ENCODE assay signal across 26 cellular contexts in genomic region chr12:33047666-33048065, GRCh38.
"Had no signal": no experiment of that assay in that cellular context is flagged by ENCODE, and none has a peak within 500 bp of the region (broad histone marks: within the 10 kb centered on the region; RNA-seq: fewer than 3 reads in every experiment).

No MANE protein-coding gene starts in this region.

- H3K4me1 Mint-ChIP-seq: immature natural killer cell; naive B cell; natural killer cell; nephron progenitor cell; stimulated activated naive B cell treated with anti-CD40 and anti-IgM and Interleukin-4, amounts not matched to agents 10 μg/mL and 1 μg/mL and 100 μg/mL, for 72 hours had no signal

- H3K27ac Mint-ChIP-seq: immature natural killer cell; naive B cell; natural killer cell; nephron progenitor cell; progenitor cell of endocrine pancreas; stimulated activated naive B cell treated with anti-CD40 and anti-IgM and Interleukin-4, amounts not matched to agents 10 μg/mL and 1 μg/mL and 100 μg/mL, for 72 hours had no signal

- H3K9me3 Mint-ChIP-seq: nephron progenitor cell; stimulated activated naive B cell treated with anti-CD40 and anti-IgM and Interleukin-4, amounts not matched to agents 10 μg/mL and 1 μg/mL and 100 μg/mL, for 72 hours had no signal

- H3K4me3 Mint-ChIP-seq: immature natural killer cell; naive B cell; natural killer cell; nephron progenitor cell; stimulated activated naive B cell treated with anti-CD40 and anti-IgM and Interleukin-4, amounts not matched to agents 10 μg/mL and 1 μg/mL and 100 μg/mL, for 72 hours had no signal

- DNase-seq: hypothalamus; immature natural killer cell; kidney; left colon; left lung; lower lobe of right lung; mammary epithelial cell; mesenchymal stem cell; naive B cell; natural killer cell; nephron progenitor cell; ovary; right lobe of liver; stimulated activated CD4-positive, alpha-beta T cell treated with anti-CD3 and anti-CD28 coated beads, Interleukin-1b, Interleukin-23, amount 100 ng/mL, for 48 hours; stimulated activated CD4-positive, alpha-beta T cell treated with anti-CD3 and anti-CD28 coated beads, Interleukin-2, amount 100 ng/mL, for 48 hours; stimulated activated CD4-positive, alpha-beta T cell treated with anti-CD3 and anti-CD28 coated beads, Interleukin-4, amount 100 ng/mL, for 4 hours; stimulated activated CD8-positive, alpha-beta memory T cell treated with anti-CD3 and anti-CD28 coated beads, Interleukin-4, amount 100 ng/mL, for 48 hours; stimulated activated naive B cell treated with anti-CD40 and anti-IgM and Interleukin-4, amounts not matched to agents 10 μg/mL and 1 μg/mL and 100 μg/mL, for 72 hours; stimulated activated naive CD8-positive, alpha-beta T cell treated with anti-CD3 and anti-CD28 coated beads, Interleukin-15, Interleukin-2, amounts not matched to agents 100 U/mL and 50 U/mL, for 24 hours; stomach; testis; thyroid gland; transverse colon; upper lobe of left lung had no signal

- H3K36me3 Mint-ChIP-seq: immature natural killer cell; naive B cell; natural killer cell; stimulated activated naive B cell treated with anti-CD40 and anti-IgM and Interleukin-4, amounts not matched to agents 10 μg/mL and 1 μg/mL and 100 μg/mL, for 72 hours had no signal

- H3K27me3 Mint-ChIP-seq: progenitor cell of endocrine pancreas; stimulated activated naive B cell treated with anti-CD40 and anti-IgM and Interleukin-4, amounts not matched to agents 10 μg/mL and 1 μg/mL and 100 μg/mL, for 72 hours had no signal

- FAIRE-seq: islet of Langerhans, kidney had no signal
